ENCODE assay signal across 1 cellular context in genomic region chr1:197902454-197903195, GRCh38.
A peak's percentile ranks its signal among the peaks of the same experiment; 100 is the strongest.
TF ChIP-seq lines count a peak whose summit lies in the region.

C1orf53 (plus strand) TSS chr1:197902630; CDS start chr1:197902650, 20 bp downstream.

TF ChIP-seq in HepG2, 621 proteins besides CTCF, POLR2A, EP300 and RAD21 (continued from another document and continues in another):
- TF ChIP-seq, protein P1, sequence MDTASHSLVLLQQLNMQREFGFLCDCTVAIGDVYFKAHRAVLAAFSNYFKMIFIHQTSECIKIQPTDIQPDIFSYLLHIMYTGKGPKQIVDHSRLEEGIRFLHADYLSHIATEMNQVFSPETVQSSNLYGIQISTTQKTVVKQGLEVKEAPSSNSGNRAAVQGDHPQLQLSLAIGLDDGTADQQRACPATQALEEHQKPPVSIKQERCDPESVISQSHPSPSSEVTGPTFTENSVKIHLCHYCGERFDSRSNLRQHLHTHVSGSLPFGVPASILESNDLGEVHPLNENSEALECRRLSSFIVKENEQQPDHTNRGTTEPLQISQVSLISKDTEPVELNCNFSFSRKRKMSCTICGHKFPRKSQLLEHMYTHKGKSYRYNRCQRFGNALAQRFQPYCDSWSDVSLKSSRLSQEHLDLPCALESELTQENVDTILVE (CRISPR knock-in tag; IDR thresholded peaks at IDR 0.05), result peak; percentile 91; the same call in 1 of the 2 replicates
- TF ChIP-seq NPAS2 (CRISPR knock-in tag; IDR thresholded peaks at IDR 0.05; ENCODE audit: borderline replicate concordance) (no peak), ISX (CRISPR knock-in tag; conservative IDR thresholded peaks at IDR 0.05) (no peak; the same call in 1 of the 2 replicates), CBX1 (IDR thresholded peaks at IDR 0.05; ENCODE audit: low read depth) (peak; percentile 80), TCF7L2 (IDR thresholded peaks at IDR 0.05; ENCODE audit: low read depth, low read length) (no peak), NFKBIZ (CRISPR knock-in tag; IDR thresholded peaks at IDR 0.05) (0 out of 2 replicates have a peak, but pooled peaks have one; percentile 50), TCF12 (IDR thresholded peaks at IDR 0.05) (no peak), TCF12 (CRISPR knock-in tag; IDR thresholded peaks at IDR 0.05) (peak; percentile 85; the same call in 1 of the 2 replicates), ZC3H4 (CRISPR knock-in tag; IDR thresholded peaks at IDR 0.05; ENCODE audit: borderline replicate concordance) (no peak), HNRNPH1 (optimal IDR thresholded peaks at IDR 0.05; ENCODE audit: low read depth, low read length) (no peak), ATF5 (CRISPR knock-in tag; IDR thresholded peaks at IDR 0.05; ENCODE audit: low read depth) (no peak; the same call in 1 of the 2 replicates), ZSCAN20 (CRISPR knock-in tag; IDR thresholded peaks at IDR 0.05; ENCODE audit: borderline replicate concordance) (peak; percentile 89; the same call in 1 of the 2 replicates), ZSCAN5A (CRISPR knock-in tag; IDR thresholded peaks at IDR 0.05; ENCODE audit: borderline replicate concordance) (no peak), SMAD9 (CRISPR knock-in tag; IDR thresholded peaks at IDR 0.05) (no peak), STAT6 (CRISPR knock-in tag; IDR thresholded peaks at IDR 0.05; ENCODE audit: borderline replicate concordance) (no peak), FOXC1 (CRISPR knock-in tag; IDR thresholded peaks at IDR 0.05; ENCODE audit: borderline replicate concordance) (peak; percentile 92), CAMTA2 (CRISPR knock-in tag; IDR thresholded peaks at IDR 0.05; ENCODE audit: borderline replicate concordance) (0 out of 2 replicates have a peak, but pooled peaks have one; percentile 35), ZNF703 (CRISPR knock-in tag; IDR thresholded peaks at IDR 0.05; ENCODE audit: borderline replicate concordance) (no peak; the same call in 1 of the 2 replicates), ZNF33A (CRISPR knock-in tag; IDR thresholded peaks at IDR 0.05; ENCODE audit: borderline replicate concordance) (no peak), ZNF564 (CRISPR knock-in tag; IDR thresholded peaks at IDR 0.05) (peak; percentile 96), BHLHE40 (IDR thresholded peaks at IDR 0.05; ENCODE audit: low read length) (no peak), ZNF776 (CRISPR knock-in tag; IDR thresholded peaks at IDR 0.05) (peak; percentile 95), GABPA (IDR thresholded peaks at IDR 0.05; ENCODE audit: low read depth, low read length) (no peak), GABPA (CRISPR knock-in tag; IDR thresholded peaks at IDR 0.05; ENCODE audit: low read depth) (no peak), ZNF674 (CRISPR knock-in tag; IDR thresholded peaks at IDR 0.05; ENCODE audit: low read depth) (peak; percentile 96; the same call in 1 of the 2 replicates), MBNL3 (CRISPR knock-in tag; conservative IDR thresholded peaks at IDR 0.05) (no peak), THAP11 (CRISPR knock-in tag; IDR thresholded peaks at IDR 0.05) (no peak; the same call in none of the 2 replicates), PPARG (CRISPR knock-in tag; conservative IDR thresholded peaks at IDR 0.05) (peak; percentile 18; the same call in 1 of the 2 replicates), SP2 (CRISPR knock-in tag; IDR thresholded peaks at IDR 0.05) (peak; percentile 33; the same call in 1 of the 2 replicates), ATF2 (CRISPR knock-in tag; IDR thresholded peaks at IDR 0.05) (no peak; the same call in 1 of the 2 replicates), MEIS1 (CRISPR knock-in tag; IDR thresholded peaks at IDR 0.05; ENCODE audit: borderline replicate concordance) (peak; percentile 53; the same call in 1 of the 2 replicates), SRSF1 (optimal IDR thresholded peaks at IDR 0.05; ENCODE audit: low read depth, low read length) (no peak), ZNF788 (CRISPR knock-in tag; IDR thresholded peaks at IDR 0.05; ENCODE audit: borderline replicate concordance) (peak; percentile 91), ZNF335 (CRISPR knock-in tag; IDR thresholded peaks at IDR 0.05) (no peak), ZSCAN29 (CRISPR knock-in tag; conservative IDR thresholded peaks at IDR 0.05) (no peak; the same call in 1 of the 2 replicates), SP5 (CRISPR knock-in tag; IDR thresholded peaks at IDR 0.05; ENCODE audit: borderline replicate concordance, low read depth) (peak; percentile 95), MXI1 (IDR thresholded peaks at IDR 0.05; ENCODE audit: borderline replicate concordance, low read depth, low read length) (peak; percentile 26; the same call in 1 of the 3 replicates), U2AF2 (IDR thresholded peaks at IDR 0.05; ENCODE audit: low read depth, low read length) (no peak), CCAR2 (optimal IDR thresholded peaks at IDR 0.05; ENCODE audit: low read depth, low read length) (no peak), PLRG1 (conservative IDR thresholded peaks at IDR 0.05) (no peak), SRF (IDR thresholded peaks at IDR 0.05; ENCODE audit: low read depth, low read length) (no peak), ZNF550 (CRISPR knock-in tag; IDR thresholded peaks at IDR 0.05; ENCODE audit: borderline replicate concordance) (no peak; the same call in 1 of the 2 replicates), KDM4B (CRISPR knock-in tag; IDR thresholded peaks at IDR 0.05) (peak; percentile 5; the same call in 1 of the 2 replicates), ZNF761 (CRISPR knock-in tag; conservative IDR thresholded peaks at IDR 0.05) (peak; percentile 82), ZNF333 (CRISPR knock-in tag; IDR thresholded peaks at IDR 0.05; ENCODE audit: borderline replicate concordance) (peak; percentile 70; the same call in 1 of the 2 replicates), ZNF558 (CRISPR knock-in tag; IDR thresholded peaks at IDR 0.05; ENCODE audit: borderline replicate concordance) (peak; percentile 98), AFF4 (CRISPR knock-in tag; IDR thresholded peaks at IDR 0.05) (0 out of 2 replicates have a peak, but pooled peaks have one; percentile 55), MAFF (IDR thresholded peaks at IDR 0.05; ENCODE audit: low read depth, low read length) (no peak), POGK (CRISPR knock-in tag; conservative IDR thresholded peaks at IDR 0.05) (peak; percentile 97), MAX (IDR thresholded peaks at IDR 0.05) (peak; percentile 95), ZNF263 (CRISPR knock-in tag; IDR thresholded peaks at IDR 0.05) (no peak)
- TF ChIP-seq, protein P2, sequence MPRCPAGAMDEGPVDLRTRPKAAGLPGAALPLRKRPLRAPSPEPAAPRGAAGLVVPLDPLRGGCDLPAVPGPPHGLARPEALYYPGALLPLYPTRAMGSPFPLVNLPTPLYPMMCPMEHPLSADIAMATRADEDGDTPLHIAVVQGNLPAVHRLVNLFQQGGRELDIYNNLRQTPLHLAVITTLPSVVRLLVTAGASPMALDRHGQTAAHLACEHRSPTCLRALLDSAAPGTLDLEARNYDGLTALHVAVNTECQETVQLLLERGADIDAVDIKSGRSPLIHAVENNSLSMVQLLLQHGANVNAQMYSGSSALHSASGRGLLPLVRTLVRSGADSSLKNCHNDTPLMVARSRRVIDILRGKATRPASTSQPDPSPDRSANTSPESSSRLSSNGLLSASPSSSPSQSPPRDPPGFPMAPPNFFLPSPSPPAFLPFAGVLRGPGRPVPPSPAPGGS (CRISPR knock-in tag; IDR thresholded peaks at IDR 0.05), result peak; percentile 98
- TF ChIP-seq, protein P3, sequence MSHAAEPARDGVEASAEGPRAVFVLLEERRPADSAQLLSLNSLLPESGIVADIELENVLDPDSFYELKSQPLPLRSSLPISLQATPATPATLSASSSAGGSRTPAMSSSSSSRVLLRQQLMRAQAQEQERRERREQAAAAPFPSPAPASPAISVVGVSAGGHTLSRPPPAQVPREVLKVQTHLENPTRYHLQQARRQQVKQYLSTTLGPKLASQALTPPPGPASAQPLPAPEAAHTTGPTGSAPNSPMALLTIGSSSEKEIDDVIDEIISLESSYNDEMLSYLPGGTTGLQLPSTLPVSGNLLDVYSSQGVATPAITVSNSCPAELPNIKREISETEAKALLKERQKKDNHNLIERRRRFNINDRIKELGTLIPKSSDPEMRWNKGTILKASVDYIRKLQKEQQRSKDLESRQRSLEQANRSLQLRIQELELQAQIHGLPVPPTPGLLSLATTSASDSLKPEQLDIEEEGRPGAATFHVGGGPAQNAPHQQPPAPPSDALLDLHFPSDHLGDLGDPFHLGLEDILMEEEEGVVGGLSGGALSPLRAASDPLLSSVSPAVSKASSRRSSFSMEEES (CRISPR knock-in tag; IDR thresholded peaks at IDR 0.05), result no peak; the same call in 1 of the 2 replicates
